ENCODE assay signal across 1 cellular context in the genomic region with DNA sequence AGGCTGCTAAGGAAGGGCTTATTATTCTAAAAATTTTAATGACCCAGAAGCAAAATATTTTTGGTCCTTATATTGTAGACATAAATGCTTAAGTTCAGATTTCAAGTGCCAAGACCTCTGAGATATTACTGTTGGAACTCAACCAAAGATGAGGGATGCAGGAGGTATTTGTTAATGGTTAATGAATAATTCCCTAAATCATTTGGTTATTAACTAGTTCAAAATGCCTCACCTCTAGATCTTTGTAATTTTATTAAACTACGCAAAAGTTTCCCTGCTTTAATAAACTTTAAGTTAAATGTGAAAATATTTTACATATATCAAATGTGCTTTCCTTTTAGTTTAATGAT.
A peak's percentile ranks its signal among the peaks of the same experiment; 100 is the strongest.
TF ChIP-seq lines count a peak whose summit lies in the region.

No MANE protein-coding gene starts in this region.

TF ChIP-seq in SK-N-SH, 30 proteins besides CTCF, POLR2A, EP300 and RAD21 (continued from another document):
- TF ChIP-seq, protein P1, sequence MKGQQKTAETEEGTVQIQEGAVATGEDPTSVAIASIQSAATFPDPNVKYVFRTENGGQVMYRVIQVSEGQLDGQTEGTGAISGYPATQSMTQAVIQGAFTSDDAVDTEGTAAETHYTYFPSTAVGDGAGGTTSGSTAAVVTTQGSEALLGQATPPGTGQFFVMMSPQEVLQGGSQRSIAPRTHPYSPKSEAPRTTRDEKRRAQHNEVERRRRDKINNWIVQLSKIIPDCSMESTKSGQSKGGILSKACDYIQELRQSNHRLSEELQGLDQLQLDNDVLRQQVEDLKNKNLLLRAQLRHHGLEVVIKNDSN (IDR thresholded peaks at IDR 0.05; ENCODE audit: borderline replicate concordance, low read depth), result no peak
- no peak for TF ChIP-seq IRF3 (IDR thresholded peaks at IDR 0.05; ENCODE audit: low read depth, low read length)
- TF ChIP-seq TEAD4 (IDR thresholded peaks at IDR 0.05; ENCODE audit: borderline replicate concordance, insufficient read depth), result 0 out of 2 replicates have a peak, but pooled peaks have one; percentile 46
- peak; percentile 35; the same call in 1 of the 2 replicates for TF ChIP-seq POLR2AphosphoS5 (IDR thresholded peaks at IDR 0.05; ENCODE audit: low read depth, low read length)
- no peak for TF ChIP-seq EZH2phosphoT487 (IDR thresholded peaks at IDR 0.05; ENCODE audit: borderline replicate concordance, low read depth)
- TF ChIP-seq JUND (IDR thresholded peaks at IDR 0.05), result 0 out of 2 replicates have a peak, but pooled peaks have one; percentile 28
- TF ChIP-seq CHD2 (IDR thresholded peaks at IDR 0.05; ENCODE audit: low read length, partially characterized antibody), result no peak
- TF ChIP-seq RFX5 (IDR thresholded peaks at IDR 0.05; ENCODE audit: low read length), result no peak
- no peak for TF ChIP-seq MXI1 (IDR thresholded peaks at IDR 0.05; ENCODE audit: low read depth, low read length)
- TF ChIP-seq FOXJ3 (CRISPR knock-in tag; IDR thresholded peaks at IDR 0.05), result no peak
- TF ChIP-seq RCOR1 (IDR thresholded peaks at IDR 0.05; ENCODE audit: low read length), result no peak
- TF ChIP-seq FOXM1 (IDR thresholded peaks at IDR 0.05; ENCODE audit: low read depth), result peak; percentile 68; the same call in 1 of the 2 replicates
- TF ChIP-seq FOSL2 (IDR thresholded peaks at IDR 0.05; ENCODE audit: borderline replicate concordance, low read depth), result no peak; the same call in 1 of the 2 replicates
- TF ChIP-seq TAF1 (IDR thresholded peaks at IDR 0.05; ENCODE audit: borderline replicate concordance, low read depth, low read length), result no peak
- no peak for TF ChIP-seq NRF1 (IDR thresholded peaks at IDR 0.05; ENCODE audit: low read depth, low read length)
- no peak for TF ChIP-seq SMC3 (IDR thresholded peaks at IDR 0.05; ENCODE audit: low read depth, low read length)
- TF ChIP-seq, protein P2, sequence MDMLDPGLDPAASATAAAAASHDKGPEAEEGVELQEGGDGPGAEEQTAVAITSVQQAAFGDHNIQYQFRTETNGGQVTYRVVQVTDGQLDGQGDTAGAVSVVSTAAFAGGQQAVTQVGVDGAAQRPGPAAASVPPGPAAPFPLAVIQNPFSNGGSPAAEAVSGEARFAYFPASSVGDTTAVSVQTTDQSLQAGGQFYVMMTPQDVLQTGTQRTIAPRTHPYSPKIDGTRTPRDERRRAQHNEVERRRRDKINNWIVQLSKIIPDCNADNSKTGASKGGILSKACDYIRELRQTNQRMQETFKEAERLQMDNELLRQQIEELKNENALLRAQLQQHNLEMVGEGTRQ (IDR thresholded peaks at IDR 0.05; ENCODE audit: borderline replicate concordance, low read depth, low read length), result no peak
- peak; percentile 72; the same call in 1 of the 2 replicates for TF ChIP-seq NFIC (IDR thresholded peaks at IDR 0.05; ENCODE audit: borderline replicate concordance)
- TF ChIP-seq MAX (IDR thresholded peaks at IDR 0.05; ENCODE audit: low read depth), result no peak
- TF ChIP-seq, protein P3, sequence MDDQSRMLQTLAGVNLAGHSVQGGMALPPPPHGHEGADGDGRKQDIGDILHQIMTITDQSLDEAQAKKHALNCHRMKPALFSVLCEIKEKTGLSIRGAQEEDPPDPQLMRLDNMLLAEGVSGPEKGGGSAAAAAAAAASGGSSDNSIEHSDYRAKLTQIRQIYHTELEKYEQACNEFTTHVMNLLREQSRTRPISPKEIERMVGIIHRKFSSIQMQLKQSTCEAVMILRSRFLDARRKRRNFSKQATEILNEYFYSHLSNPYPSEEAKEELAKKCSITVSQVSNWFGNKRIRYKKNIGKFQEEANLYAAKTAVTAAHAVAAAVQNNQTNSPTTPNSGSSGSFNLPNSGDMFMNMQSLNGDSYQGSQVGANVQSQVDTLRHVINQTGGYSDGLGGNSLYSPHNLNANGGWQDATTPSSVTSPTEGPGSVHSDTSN (IDR thresholded peaks at IDR 0.05), result peak; percentile 73; the same call in 1 of the 2 replicates
- TF ChIP-seq RXRA (IDR thresholded peaks at IDR 0.05; ENCODE audit: borderline replicate concordance, low read depth), result 0 out of 2 replicates have a peak, but pooled peaks have one; percentile 28
- no peak for TF ChIP-seq MEF2A (IDR thresholded peaks at IDR 0.05; ENCODE audit: borderline replicate concordance, low read depth)
- no peak for TF ChIP-seq ELF1 (IDR thresholded peaks at IDR 0.05)
- TF ChIP-seq TCF12 (IDR thresholded peaks at IDR 0.05), result peak; percentile 71
